ENCODE assay signal across 14 cellular contexts in genomic region chr17:601462-602303, GRCh38.
DNase-seq lines count a peak whose midpoint lies in the region; ATAC-seq, FAIRE-seq and TF ChIP-seq lines count a peak whose summit lies in the region.
"Had no signal": no experiment of that assay in that cellular context is flagged by ENCODE, and none has a peak within 500 bp of the region (broad histone marks: within the 10 kb centered on the region; RNA-seq: fewer than 3 reads in every experiment).

No MANE protein-coding gene starts in this region.

- H3K4me1 Mint-ChIP-seq in CD14-positive monocyte: peaks cover 19% of the 10 kb centered on the region
- H3K4me1 Mint-ChIP-seq in WTC11: no peaks in the 10 kb centered on the region

- FAIRE-seq in endothelial cell of umbilical vein (lab: Jason Lieb, UNC): no peak
- FAIRE-seq: GM12891 had no signal

- intact Hi-C loops in CD14-positive monocyte (cut with micrococcal nuclease): no loop called here
- intact Hi-C loops in endothelial cell of umbilical vein (cut with micrococcal nuclease): loop anchor here (2.0 kb wide), 1 partner anchor 41 kb away; no protein-coding TSS in a partner anchor

- H3K4me2 ChIP-seq in endothelial cell of umbilical vein (ENCODE audit: insufficient read depth, low read length) (peak overlapping the region; percentile 10), osteoblast (ENCODE audit: insufficient read depth, low read length) (no peak overlapping the region)

- H3K36me3 Mint-ChIP-seq in CD14-positive monocyte (peaks cover 63% of the 10 kb centered on the region in 2 donors), WTC11 (peaks cover 34% of the 10 kb centered on the region)

- no peak overlapping the region for H3K4me3 ChIP-seq in endothelial cell of umbilical vein (replicated peaks in 1 of 3; ENCODE audit: insufficient read depth in 1 of 3, low read depth in 1 of 3, low read length in 3 of 3)
- H3K4me3 ChIP-seq in osteoblast (ENCODE audit: insufficient read depth, low read length): no peak overlapping the region

- dilution Hi-C loops in endothelial cell of umbilical vein (cut with MboI; ENCODE audit: extremely low pct_ligation_motif_present, low sequenced_read_pairs): loop anchor here (10.0 kb wide), 1 partner anchor 93 kb away; no protein-coding TSS in a partner anchor

- H4K20me1 ChIP-seq in endothelial cell of umbilical vein (replicated peaks; ENCODE audit: control insufficient read depth, extremely low read depth, insufficient read depth, low read length): no peaks in the 10 kb centered on the region
- no peaks in the 10 kb centered on the region for H4K20me1 ChIP-seq in osteoblast (ENCODE audit: insufficient read depth, low read length)

- no peak for TF ChIP-seq POLR2A in endothelial cell of umbilical vein (IDR thresholded peaks at IDR 0.05; ENCODE audit: low read depth, low read length)

- no peak for ATAC-seq in WTC11

- no TSS peak for BruUV-seq in endothelial cell of umbilical vein (replicated peaks; lab: Mats Ljungman, UMichigan)

- no peaks in the 10 kb centered on the region for H3K9me1 ChIP-seq in endothelial cell of umbilical vein (replicated peaks; ENCODE audit: control insufficient read depth, extremely low read depth, insufficient read depth, low read length)

- H2AFZ ChIP-seq in endothelial cell of umbilical vein (ENCODE audit: low read depth, low read length): no peak overlapping the region
- H2AFZ ChIP-seq in osteoblast (ENCODE audit: low read length): no peak overlapping the region

- H3K36me3 ChIP-seq in endothelial cell of umbilical vein (ENCODE audit: control insufficient read depth in 2 of 2, extremely low read depth in 1 of 2, insufficient read depth in 2 of 2, low read length in 2 of 2) (peaks cover 0 to 2% of the 10 kb centered on the region in 2 experiments), osteoblast (ENCODE audit: insufficient read depth, low read length) (peaks cover 30% of the 10 kb centered on the region)

- H3K27ac ChIP-seq in endothelial cell of umbilical vein (ENCODE audit: insufficient read depth, low read depth, low read length) (peak overlapping the region; percentile 33), osteoblast (ENCODE audit: low read depth, low read length) (peak overlapping the region; percentile 2)
- H3K27ac ChIP-seq: C4-2B had no signal

- TF ChIP-seq CTCF in CD14-positive monocyte (IDR thresholded peaks at IDR 0.05) (no peak), endothelial cell of umbilical vein (IDR thresholded peaks at IDR 0.05; ENCODE audit: extremely low read depth in 1 of 2, insufficient read depth in 1 of 2, low read depth in 1 of 2, low read length in 2 of 2) (no peak), osteoblast (IDR thresholded peaks at IDR 0.05; ENCODE audit: extremely low read depth, low read depth, low read length) (no peak), WTC11 (IDR thresholded peaks at IDR 0.05) (no peak)

- H3K9me3 ChIP-seq in endothelial cell of umbilical vein (replicated peaks; ENCODE audit: control insufficient read depth, insufficient read depth, low read length): no peaks in the 10 kb centered on the region
- no peaks in the 10 kb centered on the region for H3K9me3 ChIP-seq in osteoblast (ENCODE audit: low read depth, low read length)

- H3K27ac Mint-ChIP-seq in CD14-positive monocyte: peak overlapping the region in 5 of 7 donors; percentile 32 to 76 (median 71)
- H3K27ac Mint-ChIP-seq in WTC11: no peak overlapping the region
- H3K27ac Mint-ChIP-seq: natural killer cell had no signal

- peak overlapping the region in 1 of 2 donors; percentile 31 for H3K4me3 Mint-ChIP-seq in CD14-positive monocyte
- no peak overlapping the region for H3K4me3 Mint-ChIP-seq in WTC11
- H3K4me3 Mint-ChIP-seq: natural killer cell had no signal

- H3K27me3 Mint-ChIP-seq in CD14-positive monocyte (ENCODE audit: low read depth in 3 of 3) (peaks cover 0 to 3% (median 0%) of the 10 kb centered on the region in 3 donors), WTC11 (ENCODE audit: low read depth) (no peaks in the 10 kb centered on the region; the same call in 1 of the 2 replicates)

- POLR2A ChIA-PET in endothelial cell of umbilical vein (lab: Charles Lee) (interaction anchor here (1.4 kb wide), 1 partner anchor 39 kb away, joined by 4 read pairs; no protein-coding TSS in a partner anchor), WTC11 (lab: Charles Lee) (no interaction called here)

- H3K79me2 ChIP-seq in endothelial cell of umbilical vein (ENCODE audit: control insufficient read depth, insufficient read depth, low read length): no peaks in the 10 kb centered on the region
- H3K79me2 ChIP-seq in osteoblast (ENCODE audit: insufficient read depth, low read length): no peaks in the 10 kb centered on the region

- H3K9me3 Mint-ChIP-seq in CD14-positive monocyte (no peaks in the 10 kb centered on the region), WTC11 (peaks cover 11% of the 10 kb centered on the region; the same call in 1 of the 2 replicates)
- H3K9me3 Mint-ChIP-seq: natural killer cell had no signal

- no peak overlapping the region for H3K9ac ChIP-seq in endothelial cell of umbilical vein (replicated peaks; ENCODE audit: extremely low read depth, insufficient read depth, low read length)

- CTCF ChIA-PET in endothelial cell of umbilical vein (lab: Charles Lee): interaction anchor here (0.7 to 3.4 kb wide), 8 partner anchors 23 to 189 kb away, joined by 3 to 30 read pairs (median 5); no protein-coding TSS in a partner anchor
- CTCF ChIA-PET in WTC11 (lab: Charles Lee): no interaction called here

- no peak for DNase-seq in CD14-positive monocyte (ENCODE audit: low spot score)
- peak; percentile 29 to 62 for DNase-seq in NCI-H524 (lab: John Stamatoyannopoulos, UW)
- peak; percentile 88 for DNase-seq in endothelial cell of umbilical vein (ENCODE audit: low read depth, low spot score)
- DNase-seq in osteoblast (ENCODE audit: insufficient read length, low spot score, missing footprints): peak; percentile 77
- DNase-seq in hippocampal formation (lab: John Stamatoyannopoulos, UW): no peak
- DNase-seq in activated CD4-positive, CD25-positive, alpha-beta regulatory T cell (lab: John Stamatoyannopoulos, UW): no peak
- DNase-seq in WTC11 (ENCODE audit: low spot score): no peak
- DNase-seq in stimulated activated CD4-positive, alpha-beta T cell treated with anti-CD3 and anti-CD28 coated beads, Interleukin-12 subunit alpha, Interleukin-12 subunit beta, amount 100 ng/mL, for 4 hours: no peak
- DNase-seq: activated CD4-positive, alpha-beta T cell treated with anti-CD3 and anti-CD28 coated beads, Interleukin-2, amount 50 U/mL, for 48 hours; MM.1S; natural killer cell; RPMI8226 had no signal

- H3K4me1 ChIP-seq in endothelial cell of umbilical vein (ENCODE audit: control insufficient read depth, extremely low read depth, insufficient read depth, low read length): peaks cover 30% of the 10 kb centered on the region
- peaks cover 20% of the 10 kb centered on the region for H3K4me1 ChIP-seq in osteoblast (ENCODE audit: insufficient read depth, low read length)

- no peaks in the 10 kb centered on the region for H3K27me3 ChIP-seq in endothelial cell of umbilical vein (ENCODE audit: control insufficient read depth in 2 of 2, insufficient read depth in 2 of 2, low read length in 2 of 2)
- H3K27me3 ChIP-seq in osteoblast (ENCODE audit: insufficient read depth, low read length): no peaks in the 10 kb centered on the region

TF ChIP-seq in endothelial cell of umbilical vein, 7 proteins besides CTCF, POLR2A, EP300 and RAD21:
- TF ChIP-seq POLR2AphosphoS5 (IDR thresholded peaks at IDR 0.05; ENCODE audit: insufficient read depth, low read depth, low read length) (no peak), GATA2 (IDR thresholded peaks at IDR 0.05; ENCODE audit: insufficient read depth, insufficient read length, low read depth, low read length) (no peak), FOS (IDR thresholded peaks at IDR 0.05; ENCODE audit: borderline replicate concordance, insufficient read depth, low read length) (no peak), JUN (IDR thresholded peaks at IDR 0.05; ENCODE audit: borderline replicate concordance, insufficient read depth, insufficient read length, low read depth) (no peak), MYC (IDR thresholded peaks at IDR 0.05; ENCODE audit: low read depth, low read length) (no peak), MAX (IDR thresholded peaks at IDR 0.05; ENCODE audit: insufficient read depth, insufficient read length) (no peak), EZH2 (IDR thresholded peaks at IDR 0.05; ENCODE audit: borderline replicate concordance, low read depth, low read length, severe bottlenecking) (no peak)

TF ChIP-seq in WTC11, 78 proteins besides CTCF, POLR2A, EP300 and RAD21 (continues in another document):
- no peak for TF ChIP-seq ERG (CRISPR knock-in tag; IDR thresholded peaks at IDR 0.05)
- no peak for TF ChIP-seq NR2C2 (CRISPR knock-in tag; IDR thresholded peaks at IDR 0.05)

Comparison
In these comparisons a context has a peak if more than half of its experiments do, and no peak if none do; other contexts are left out.
1. DNase-seq: peak in NCI-H524 (2 of 2), endothelial cell of umbilical vein (single experiment) and osteoblast (single experiment); none in CD14-positive monocyte (single experiment), hippocampal formation (0 of 2), activated CD4-positive, CD25-positive, alpha-beta regulatory T cell (0 of 4), WTC11 (single experiment) and stimulated activated CD4-positive, alpha-beta T cell treated with anti-CD3 and anti-CD28 coated beads, Interleukin-12 subunit alpha, Interleukin-12 subunit beta, amount 100 ng/mL, for 4 hours (single experiment).